ENCODE assay signal across 7 cellular contexts in the genomic region with DNA sequence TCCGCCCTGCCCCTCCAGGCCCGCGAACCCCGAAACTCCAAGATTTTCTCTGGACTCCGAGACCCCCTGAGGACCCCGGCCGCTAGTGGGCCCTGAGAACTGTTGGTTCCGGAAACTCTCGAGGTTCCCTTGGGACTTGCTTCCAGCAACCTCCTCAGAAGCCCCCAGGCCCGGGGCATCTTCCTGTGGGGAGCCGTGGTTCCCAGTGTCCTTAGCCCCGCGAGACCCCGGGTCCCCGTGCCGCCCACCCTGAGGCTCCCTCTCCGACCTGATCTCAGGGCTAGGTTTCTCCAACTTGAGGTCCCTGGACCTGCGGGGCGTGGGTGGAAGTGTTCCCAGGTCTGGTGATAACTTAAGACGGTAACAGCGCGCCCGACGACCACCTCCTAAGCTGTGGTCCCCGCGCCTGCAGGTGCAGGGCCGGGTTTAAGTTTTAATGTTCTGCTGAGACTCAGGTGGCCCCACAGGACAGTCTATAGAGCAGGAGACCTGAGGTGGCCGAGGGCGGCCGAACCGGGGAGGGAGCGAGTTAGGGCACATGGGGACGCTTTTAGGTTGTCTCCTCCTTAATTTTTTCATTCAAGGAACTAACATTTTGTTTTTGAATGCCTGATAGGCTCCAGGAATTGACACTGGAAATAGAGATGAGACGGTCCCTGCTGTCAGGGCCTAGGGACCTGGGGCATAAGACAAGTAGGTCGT. TPM values are rescaled to one million over a fixed set of nuclear protein-coding genes. Genes with fewer than 3 reads are reported as not detected.
DNase-seq lines count a peak whose midpoint lies in the region; ATAC-seq, FAIRE-seq and TF ChIP-seq lines count a peak whose summit lies in the region.

No MANE protein-coding gene starts in this region.

- H3K9me3 Mint-ChIP-seq in activated CD8-positive, alpha-beta memory T cell treated with anti-CD3 and anti-CD28 coated beads, Interleukin-2, amount 10 ng/mL, durations not matched to agents 7 days and 5 days (ENCODE audit: low read depth), result no peaks in the 10 kb centered on the region
- H3K9me3 Mint-ChIP-seq in glutamatergic neuron (ENCODE audit: unreplicated experiment), result peaks cover 10% of the 10 kb centered on the region

- peaks cover 36% of the 10 kb centered on the region for H3K4me1 Mint-ChIP-seq in activated CD8-positive, alpha-beta memory T cell treated with anti-CD3 and anti-CD28 coated beads, Interleukin-2, amount 10 ng/mL, durations not matched to agents 7 days and 5 days
- peaks cover 7% of the 10 kb centered on the region for H3K4me1 Mint-ChIP-seq in glutamatergic neuron (ENCODE audit: low read depth, unreplicated experiment)

- no peak for FAIRE-seq in urothelium cell line (lab: Jason Lieb, UNC)

- H3K4me3 Mint-ChIP-seq in activated CD8-positive, alpha-beta memory T cell treated with anti-CD3 and anti-CD28 coated beads, Interleukin-2, amount 10 ng/mL, durations not matched to agents 7 days and 5 days, result peak overlapping the region; percentile 81
- peak overlapping the region; percentile 84 for H3K4me3 Mint-ChIP-seq in glutamatergic neuron (ENCODE audit: unreplicated experiment)

- H3K27ac Mint-ChIP-seq in activated CD8-positive, alpha-beta memory T cell treated with anti-CD3 and anti-CD28 coated beads, Interleukin-2, amount 10 ng/mL, durations not matched to agents 7 days and 5 days, result peak overlapping the region; percentile 71
- H3K27ac Mint-ChIP-seq in glutamatergic neuron (ENCODE audit: unreplicated experiment), result no peak overlapping the region

- peaks cover 12% of the 10 kb centered on the region for H3K36me3 Mint-ChIP-seq in activated CD8-positive, alpha-beta memory T cell treated with anti-CD3 and anti-CD28 coated beads, Interleukin-2, amount 10 ng/mL, durations not matched to agents 7 days and 5 days
- no peaks in the 10 kb centered on the region for H3K36me3 Mint-ChIP-seq in glutamatergic neuron (ENCODE audit: unreplicated experiment)

- ATAC-seq in HG03139 (IDR thresholded peaks at IDR 0.05; ENCODE audit: unreplicated experiment) (peak; percentile 1), GM18498 (IDR thresholded peaks at IDR 0.05; ENCODE audit: unreplicated experiment) (no peak)
- no peak for ATAC-seq in activated CD8-positive, alpha-beta memory T cell treated with anti-CD3 and anti-CD28 coated beads, Interleukin-2, amount 10 ng/mL, durations not matched to agents 7 days and 5 days

- TF ChIP-seq CTCF in glutamatergic neuron (IDR thresholded peaks at IDR 0.05; ENCODE audit: partially characterized antibody, unreplicated experiment), result no peak

- DNase-seq in activated CD8-positive, alpha-beta memory T cell treated with anti-CD3 and anti-CD28 coated beads, Interleukin-2, amount 10 ng/mL, durations not matched to agents 7 days and 5 days, result peak; percentile 51
- peak; percentile 33 for DNase-seq in glutamatergic neuron
- DNase-seq in skeletal muscle cell (ENCODE audit: low read depth), result no peak
- no peak for DNase-seq in D341Med (ENCODE audit: low spot score)
- DNase-seq in urothelium cell line (ENCODE audit: low spot score), result no peak

- CTCF ChIA-PET in activated CD8-positive, alpha-beta memory T cell treated with anti-CD3 and anti-CD28 coated beads, Interleukin-2, amount 10 ng/mL, durations not matched to agents 7 days and 5 days (lab: Charles Lee), result interaction anchor here (1.9 kb wide), 2 partner anchors 8 to 103 kb away, joined by 5 to 6 read pairs; a partner anchor contains a TSS

- H3K27me3 Mint-ChIP-seq in activated CD8-positive, alpha-beta memory T cell treated with anti-CD3 and anti-CD28 coated beads, Interleukin-2, amount 10 ng/mL, durations not matched to agents 7 days and 5 days, result no peaks in the 10 kb centered on the region
- H3K27me3 Mint-ChIP-seq in glutamatergic neuron (ENCODE audit: unreplicated experiment), result peaks cover 3% of the 10 kb centered on the region

- peak overlapping the region; percentile 88 for H3K4me3 ChIP-seq in skeletal muscle cell (ENCODE audit: low read depth, low read length)

RNA-seq across cellular contexts. Expression of a gene that starts 0.7 kb away (rescaled TPM):
- total RNA-seq in activated CD8-positive, alpha-beta memory T cell treated with anti-CD3 and anti-CD28 coated beads, Interleukin-2, amount 10 ng/mL, durations not matched to agents 7 days and 5 days, result 10 to 100 TPM; 58.8 to 75.0 TPM
- total RNA-seq in glutamatergic neuron (ENCODE audit: unreplicated experiment), result 28.0 TPM

RNA-seq across cellular contexts. Expression of a gene that starts 25.7 kb away (rescaled TPM):
- not detected for total RNA-seq in activated CD8-positive, alpha-beta memory T cell treated with anti-CD3 and anti-CD28 coated beads, Interleukin-2, amount 10 ng/mL, durations not matched to agents 7 days and 5 days
- not detected for total RNA-seq in glutamatergic neuron (ENCODE audit: unreplicated experiment)

Comparison
In these comparisons a context has a peak if more than half of its experiments do, and no peak if none do; other contexts are left out.
1. DNase-seq: peak in activated CD8-positive, alpha-beta memory T cell treated with anti-CD3 and anti-CD28 coated beads, Interleukin-2, amount 10 ng/mL, durations not matched to agents 7 days and 5 days (single experiment) and glutamatergic neuron (single experiment); none in skeletal muscle cell (single experiment), D341Med (single experiment) and urothelium cell line (single experiment).